Comparison of ENCODE assay signal across 20 cellular contexts in the genomic region with DNA sequence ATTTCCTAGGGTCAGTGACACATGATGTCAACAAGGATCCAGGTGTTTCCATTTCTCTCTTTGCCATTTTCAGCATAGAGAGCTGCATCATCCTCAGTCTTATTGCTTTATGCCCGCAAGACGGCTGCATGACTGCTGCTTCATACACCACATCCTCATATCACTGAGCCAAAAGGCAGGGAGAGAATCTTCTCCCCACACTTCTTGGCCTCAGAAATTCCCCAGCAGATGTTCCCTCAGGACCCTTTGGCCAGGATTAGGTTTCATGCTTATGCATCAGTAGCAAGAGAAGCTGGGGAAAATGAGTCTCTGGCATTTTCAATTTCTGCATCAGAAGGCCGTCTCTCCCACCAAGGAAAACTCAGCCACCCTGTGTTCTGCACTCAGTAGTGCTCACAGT.
DNase-seq lines count a peak whose midpoint lies in the region; ATAC-seq and TF ChIP-seq lines count a peak whose summit lies in the region.
"Had no signal": no experiment of that assay in that cellular context is flagged by ENCODE, and none has a peak within 500 bp of the region (broad histone marks: within the 10 kb centered on the region; RNA-seq: fewer than 3 reads in every experiment).

No MANE protein-coding gene starts in this region.

- no peaks in the 10 kb centered on the region for H3K9me3 ChIP-seq in mammary epithelial cell (replicated peaks; ENCODE audit: insufficient read depth, low read length)
- peaks cover 0 to 6% of the 10 kb centered on the region in 2 donors for H3K9me3 ChIP-seq in breast epithelium
- H3K9me3 ChIP-seq in osteoblast (ENCODE audit: low read depth, low read length), result no peaks in the 10 kb centered on the region
- H3K9me3 ChIP-seq in psoas muscle, result no peaks in the 10 kb centered on the region
- H3K9me3 ChIP-seq: BE2C, BLaER1, Caco-2 had no signal

- BruUV-seq in mammary epithelial cell (replicated peaks; lab: Mats Ljungman, UMichigan), result no TSS peak

- H3K27ac ChIP-seq in mammary epithelial cell (ENCODE audit: insufficient read depth, low read depth, low read length) (no peak overlapping the region), breast epithelium (no peak overlapping the region), osteoblast (ENCODE audit: low read depth, low read length) (no peak overlapping the region), psoas muscle (no peak overlapping the region)
- H3K27ac ChIP-seq: BLaER1 had no signal

- no peaks in the 10 kb centered on the region for H3K79me2 ChIP-seq in mammary epithelial cell (ENCODE audit: insufficient read depth, low read length)
- H3K79me2 ChIP-seq in osteoblast (ENCODE audit: insufficient read depth, low read length), result no peaks in the 10 kb centered on the region

- H3K4me3 ChIP-seq in mammary epithelial cell (replicated peaks in 1 of 3; ENCODE audit: insufficient read depth in 1 of 3, low read depth in 2 of 3, low read length in 3 of 3) (no peak overlapping the region), breast epithelium (no peak overlapping the region), fibroblast of mammary gland (ENCODE audit: control insufficient read depth, low read depth, low read length) (no peak overlapping the region), osteoblast (ENCODE audit: insufficient read depth, low read length) (no peak overlapping the region), psoas muscle (no peak overlapping the region)
- H3K4me3 ChIP-seq: BLaER1 had no signal

- no peaks in the 10 kb centered on the region for H3K4me1 ChIP-seq in mammary epithelial cell (ENCODE audit: insufficient read depth, low read length)
- H3K4me1 ChIP-seq in breast epithelium, result no peaks in the 10 kb centered on the region
- H3K4me1 ChIP-seq in osteoblast (ENCODE audit: insufficient read depth, low read length), result peaks cover 3% of the 10 kb centered on the region
- H3K4me1 ChIP-seq in psoas muscle, result no peaks in the 10 kb centered on the region
- H3K4me1 ChIP-seq: BE2C, BLaER1, Caco-2 had no signal

- CTCF ChIA-PET in mammary epithelial cell (lab: Charles Lee; ENCODE audit: low non-redundant PET), result no interaction called here

- H3K4me2 ChIP-seq in mammary epithelial cell (ENCODE audit: insufficient read depth, low read depth, low read length) (no peak overlapping the region), osteoblast (ENCODE audit: insufficient read depth, low read length) (no peak overlapping the region)
- H3K4me2 ChIP-seq: BLaER1 had no signal

- dilution Hi-C loops in mammary epithelial cell (cut with HindIII; ENCODE audit: low sequenced_read_pairs), result no loop called here

- ATAC-seq in HG03354 (IDR thresholded peaks at IDR 0.05; ENCODE audit: poor library complexity, severe bottlenecking, unreplicated experiment), result no peak
- no peak for ATAC-seq in HG03196 (IDR thresholded peaks at IDR 0.05; ENCODE audit: unreplicated experiment)
- ATAC-seq in psoas muscle, result no peak

- H4K20me1 ChIP-seq in mammary epithelial cell (ENCODE audit: insufficient read depth, low read length) (no peaks in the 10 kb centered on the region), osteoblast (ENCODE audit: insufficient read depth, low read length) (no peaks in the 10 kb centered on the region)
- H4K20me1 ChIP-seq: BLaER1 had no signal

- no peak for TF ChIP-seq CTCF in mammary epithelial cell (conservative IDR thresholded peaks at IDR 0.05 in 1 of 2, IDR thresholded peaks at IDR 0.05 in 1 of 2; ENCODE audit: extremely low read depth in 1 of 2, insufficient read depth in 1 of 2, low read depth in 1 of 2, low read length in 2 of 2)
- no peak for TF ChIP-seq CTCF in breast epithelium (IDR thresholded peaks at IDR 0.05)
- TF ChIP-seq CTCF in fibroblast of mammary gland (conservative IDR thresholded peaks at IDR 0.05; ENCODE audit: control insufficient read depth, insufficient read depth, low read depth, low read length), result no peak
- no peak for TF ChIP-seq CTCF in osteoblast (IDR thresholded peaks at IDR 0.05; ENCODE audit: extremely low read depth, low read depth, low read length)
- no peak for TF ChIP-seq CTCF in psoas muscle (IDR thresholded peaks at IDR 0.05)

- H3K36me3 ChIP-seq in mammary epithelial cell (ENCODE audit: insufficient read depth, low read length), result no peaks in the 10 kb centered on the region
- H3K36me3 ChIP-seq in breast epithelium, result no peaks in the 10 kb centered on the region
- no peaks in the 10 kb centered on the region for H3K36me3 ChIP-seq in osteoblast (ENCODE audit: insufficient read depth, low read length)
- H3K36me3 ChIP-seq in psoas muscle (ENCODE audit: insufficient read depth in 1 of 2, low read depth in 1 of 2), result no peaks in the 10 kb centered on the region
- H3K36me3 ChIP-seq: BE2C, BLaER1 had no signal

- in situ Hi-C loops in mammary epithelial cell (cut with MboI; ENCODE audit: low sequenced_read_pairs in 2 of 2), result no loop called here

- H2AFZ ChIP-seq in mammary epithelial cell (ENCODE audit: low read depth, low read length) (peak overlapping the region; percentile 19), osteoblast (ENCODE audit: low read length) (peak overlapping the region; percentile 40)

- H3K9ac ChIP-seq in mammary epithelial cell (ENCODE audit: insufficient read depth, low read length), result no peak overlapping the region
- H3K9ac ChIP-seq: BLaER1 had no signal

- H3K27me3 ChIP-seq in mammary epithelial cell (ENCODE audit: insufficient read depth, low read length), result no peaks in the 10 kb centered on the region
- no peaks in the 10 kb centered on the region for H3K27me3 ChIP-seq in breast epithelium
- H3K27me3 ChIP-seq in osteoblast (ENCODE audit: insufficient read depth, low read length), result no peaks in the 10 kb centered on the region
- no peaks in the 10 kb centered on the region for H3K27me3 ChIP-seq in psoas muscle (ENCODE audit: insufficient read depth in 3 of 3, low read length in 2 of 3)
- H3K27me3 ChIP-seq: BLaER1 had no signal

- WGBS in mammary epithelial cell (ENCODE audit: low coverage, missing lambda C conversion rate), result 100% methylated on average over 3 of the region's 3 CpGs
- WGBS in psoas muscle, 3 donors, result 47 to 72% (median 65%) methylated on average over 3 of the region's 3 CpGs

- intact Hi-C loops in mammary epithelial cell (cut with micrococcal nuclease), result no loop called here
- intact Hi-C loops in breast epithelium (cut with DNase I; ENCODE audit: low total_unique reads), result loop anchor here (5.0 kb wide), 1 partner anchor 1020 kb away; no protein-coding TSS in a partner anchor
- intact Hi-C loops in psoas muscle (cut with DNase I), result no loop called here

- no peak for DNase-seq in mammary epithelial cell
- DNase-seq in breast epithelium (ENCODE audit: low spot score in 2 of 2), result no peak
- peak; percentile 7 for DNase-seq in fibroblast of mammary gland (ENCODE audit: low read depth)
- DNase-seq in osteoblast (ENCODE audit: insufficient read length, low spot score, missing footprints), result peak; percentile 30
- DNase-seq in stromal cell of bone marrow (ENCODE audit: low read depth), result peak; percentile 79
- DNase-seq in psoas muscle, result no peak
- DNase-seq: 8988T; ACHN; BE2C; C1 segment of cervical spinal cord; Caco-2; Calu3; CD4-positive, alpha-beta memory T cell; CD4-positive, CD25-positive, alpha-beta regulatory T cell; CD8-positive, alpha-beta memory T cell; DMS79 treated with DMSO at 0.1 percent for 48 hours; GF-D8 had no signal

- TF ChIP-seq POLR2A in breast epithelium (IDR thresholded peaks at IDR 0.05), result no peak

Comparison
In these comparisons a context has a peak if more than half of its experiments do, and no peak if none do; other contexts are left out.
1. DNase-seq: peak in fibroblast of mammary gland (single experiment), osteoblast (single experiment) and stromal cell of bone marrow (single experiment); none in mammary epithelial cell (single experiment), breast epithelium (0 of 2) and psoas muscle (0 of 2).